ENCODE assay signal across 2 cellular contexts in genomic region chr10:3469639-3470020, GRCh38.
TF ChIP-seq lines count a peak whose summit lies in the region.

No MANE protein-coding gene starts in this region.

TF ChIP-seq in liver, 16 proteins besides CTCF, POLR2A, EP300 and RAD21 (continued from another document):
- TF ChIP-seq GABPA (IDR thresholded peaks at IDR 0.05 in 1 of 2, conservative IDR thresholded peaks at IDR 0.05 in 1 of 2) (no peak), ATF3 (IDR thresholded peaks at IDR 0.05) (no peak), YY1 (IDR thresholded peaks at IDR 0.05) (no peak)

TF ChIP-seq in HepG2, 621 proteins besides CTCF, POLR2A, EP300 and RAD21 (continued from another document):
- TF ChIP-seq REST (IDR thresholded peaks at IDR 0.05; ENCODE audit: borderline replicate concordance in 1 of 2, low read depth in 1 of 2, low read length in 2 of 2) (no peak), SPEN (CRISPR knock-in tag; IDR thresholded peaks at IDR 0.05; ENCODE audit: low read depth) (no peak), ZNF639 (CRISPR knock-in tag; conservative IDR thresholded peaks at IDR 0.05) (no peak), ZNF790 (CRISPR knock-in tag; IDR thresholded peaks at IDR 0.05; ENCODE audit: borderline replicate concordance) (no peak), TGIF2 (CRISPR knock-in tag; IDR thresholded peaks at IDR 0.05) (no peak)
